In genomic region chr2:38535745-38536506, GRCh38 we compare ENCODE assay signal across 8 cellular contexts.
DNase-seq lines count a peak whose midpoint lies in the region; ATAC-seq and TF ChIP-seq lines count a peak whose summit lies in the region.

No MANE protein-coding gene starts in this region.

- peaks cover 24 to 31% (median 25%) of the 10 kb centered on the region in 3 donors for H3K4me1 Mint-ChIP-seq in naive B cell

- peak overlapping the region; percentile 98 for H2AFZ ChIP-seq in OCI-LY3 (ENCODE audit: low read depth, low read length)

- TF ChIP-seq EP300 in esophagus muscularis mucosa (IDR thresholded peaks at IDR 0.05), result no peak

- no peaks in the 10 kb centered on the region for H4K20me1 ChIP-seq in OCI-LY3 (ENCODE audit: insufficient read depth, low read length)

- CTCF ChIA-PET in AG04450 (lab: Charles Lee), result interaction anchor here (0.5 to 2.8 kb wide), 33 partner anchors 8 to 333 kb away, joined by 3 to 21 read pairs (median 4); no protein-coding TSS in a partner anchor

- no peaks in the 10 kb centered on the region for H3K36me3 Mint-ChIP-seq in naive B cell

- H3K9ac ChIP-seq in OCI-LY3 (ENCODE audit: low read length), result peak overlapping the region; percentile 79

- WGBS in esophagus muscularis mucosa, result 4% methylated on average over 43 of the region's 53 CpGs

- TF ChIP-seq CTCF in AG04450 (IDR thresholded peaks at IDR 0.05; ENCODE audit: low read depth, low read length) (peak; percentile 84), OCI-LY3 (IDR thresholded peaks at IDR 0.05; ENCODE audit: low read depth, low read length) (peak; percentile 80), esophagus muscularis mucosa (IDR thresholded peaks at IDR 0.05) (peak; percentile 88 to 95 (median 95))

- H3K27ac Mint-ChIP-seq in naive B cell, result peak overlapping the region; percentile 24 to 94 (median 58)

- TF ChIP-seq POLR2A in esophagus muscularis mucosa (IDR thresholded peaks at IDR 0.05; ENCODE audit: low read depth), result no peak

- peaks cover 37% of the 10 kb centered on the region for H3K4me1 ChIP-seq in OCI-LY3 (ENCODE audit: low read length)
- H3K4me1 ChIP-seq in esophagus muscularis mucosa, result peaks cover 4 to 44% (median 41%) of the 10 kb centered on the region in 4 donors

- H3K27me3 ChIP-seq in AG04450 (ENCODE audit: control insufficient read depth, insufficient read depth, low read length) (no peaks in the 10 kb centered on the region), OCI-LY3 (ENCODE audit: low read depth, low read length) (no peaks in the 10 kb centered on the region), esophagus muscularis mucosa (no peaks in the 10 kb centered on the region)

- H3K27me3 Mint-ChIP-seq in naive B cell, result peaks cover 10 to 27% (median 15%) of the 10 kb centered on the region in 3 donors

- peak overlapping the region; percentile 97 for H3K4me2 ChIP-seq in OCI-LY3 (ENCODE audit: low read length)

- peak overlapping the region; percentile 66 for H3K4me3 ChIP-seq in AG04450 (ENCODE audit: low read depth, low read length)
- H3K4me3 ChIP-seq in OCI-LY3 (ENCODE audit: low read length), result peak overlapping the region; percentile 85
- peak overlapping the region; percentile 55 to 64 (median 58) for H3K4me3 ChIP-seq in esophagus muscularis mucosa

- ATAC-seq in GM18520 (IDR thresholded peaks at IDR 0.05; ENCODE audit: unreplicated experiment), result peak; percentile 28
- ATAC-seq in HG03439 (IDR thresholded peaks at IDR 0.05; ENCODE audit: unreplicated experiment), result peak; percentile 43
- peak; percentile 58 to 65 for ATAC-seq in naive B cell (ENCODE audit: low read depth in 2 of 2)

- no peaks in the 10 kb centered on the region for H3K36me3 ChIP-seq in OCI-LY3 (replicated peaks; ENCODE audit: low read depth, low read length)
- no peaks in the 10 kb centered on the region for H3K36me3 ChIP-seq in esophagus muscularis mucosa

- H3K79me2 ChIP-seq in OCI-LY3 (ENCODE audit: low read length), result no peaks in the 10 kb centered on the region

- H3K9me3 Mint-ChIP-seq in naive B cell, result no peaks in the 10 kb centered on the region

- DNase-seq in AG04450 (ENCODE audit: low read depth, low spot score), result no peak
- peak; percentile 82 for DNase-seq in activated T-cell treated with anti-CD3 and anti-CD28 coated beads, Interleukin-2, amount 50 U/mL, for 1 hour
- DNase-seq in esophagus muscularis mucosa (ENCODE audit: extremely low spot score), result peak; percentile 94
- DNase-seq in naive B cell, result peak; percentile 76
- DNase-seq in stimulated activated CD8-positive, alpha-beta memory T cell treated with anti-CD3 and anti-CD28 coated beads, Interleukin-7, amount 100 ng/mL, for 48 hours (ENCODE audit: extremely low read depth in 1 of 2, low read depth in 1 of 2), result peak; percentile 60 to 66

- no peak overlapping the region for H3K27ac ChIP-seq in AG04450 (ENCODE audit: low read depth, low read length)
- H3K27ac ChIP-seq in OCI-LY3 (ENCODE audit: low read length), result no peak overlapping the region
- H3K27ac ChIP-seq in esophagus muscularis mucosa (replicated peaks in 1 of 4), result peak overlapping the region; percentile 74 to 82 (median 79)

- H3K4me3 Mint-ChIP-seq in naive B cell, result peak overlapping the region; percentile 50 to 87 (median 74)

- POLR2A ChIA-PET in AG04450 (lab: Yijun Ruan, JAX), result no interaction called here

- H3K9me3 ChIP-seq in AG04450 (ENCODE audit: control insufficient read depth, insufficient read depth, low read length), result no peaks in the 10 kb centered on the region
- H3K9me3 ChIP-seq in OCI-LY3 (ENCODE audit: insufficient read depth, low read length), result no peaks in the 10 kb centered on the region
- H3K9me3 ChIP-seq in esophagus muscularis mucosa, result no peaks in the 10 kb centered on the region

- intact Hi-C loops in esophagus muscularis mucosa (cut with DNase I), result loop anchor here (5.0 kb wide), 2 partner anchors 41 to 206 kb away; no protein-coding TSS in a partner anchor

Comparison
In these comparisons a context has a peak if more than half of its experiments do, and no peak if none do; other contexts are left out.
1. H3K27ac ChIP-seq: peak in esophagus muscularis mucosa (4 of 4); none in AG04450 (single experiment) and OCI-LY3 (single experiment).
2. Peak in every context shown above with its lines, with median percentiles within 50 percentile points of each other: H3K4me3 ChIP-seq, CTCF ChIP-seq and ATAC-seq.